ENCODE assay signal across 1 cellular context in genomic region chr16:12535535-12536411, GRCh38.
TF ChIP-seq lines count a peak whose summit lies in the region.

No MANE protein-coding gene starts in this region.

TF ChIP-seq in HepG2, 621 proteins besides CTCF, POLR2A, EP300 and RAD21 (continued from another document and continues in another):
- TF ChIP-seq ZBTB14 (CRISPR knock-in tag; IDR thresholded peaks at IDR 0.05) (no peak), ZNF468 (CRISPR knock-in tag; IDR thresholded peaks at IDR 0.05) (no peak), MED8 (CRISPR knock-in tag; IDR thresholded peaks at IDR 0.05; ENCODE audit: insufficient replicate concordance) (peak; percentile 23), ZNF235 (CRISPR knock-in tag; IDR thresholded peaks at IDR 0.05; ENCODE audit: borderline replicate concordance) (no peak), ZNF251 (CRISPR knock-in tag; IDR thresholded peaks at IDR 0.05) (no peak), ZNF160 (CRISPR knock-in tag; IDR thresholded peaks at IDR 0.05) (no peak), MXD3 (CRISPR knock-in tag; IDR thresholded peaks at IDR 0.05) (no peak), ZNF333 (CRISPR knock-in tag; IDR thresholded peaks at IDR 0.05; ENCODE audit: borderline replicate concordance) (no peak), ZNF44 (CRISPR knock-in tag; IDR thresholded peaks at IDR 0.05) (no peak), ZNF441 (CRISPR knock-in tag; IDR thresholded peaks at IDR 0.05; ENCODE audit: borderline replicate concordance) (peak; percentile 55; the same call in 1 of the 2 replicates), MTERF4 (CRISPR knock-in tag; IDR thresholded peaks at IDR 0.05) (no peak), KIAA2018 (CRISPR knock-in tag; IDR thresholded peaks at IDR 0.05; ENCODE audit: borderline replicate concordance) (no peak), HDAC1 (CRISPR knock-in tag; IDR thresholded peaks at IDR 0.05) (no peak), PLRG1 (conservative IDR thresholded peaks at IDR 0.05) (no peak), ZNF460 (CRISPR knock-in tag; IDR thresholded peaks at IDR 0.05; ENCODE audit: borderline replicate concordance) (no peak), REPIN1 (CRISPR knock-in tag; IDR thresholded peaks at IDR 0.05; ENCODE audit: borderline replicate concordance, low read depth) (no peak), ZNF607 (CRISPR knock-in tag; IDR thresholded peaks at IDR 0.05; ENCODE audit: borderline replicate concordance) (0 out of 2 replicates have a peak, but pooled peaks have one; percentile 29), ZNF430 (CRISPR knock-in tag; IDR thresholded peaks at IDR 0.05) (0 out of 2 replicates have a peak, but pooled peaks have one; percentile 65), ZNF768 (CRISPR knock-in tag; IDR thresholded peaks at IDR 0.05) (no peak), ZFP62 (CRISPR knock-in tag; IDR thresholded peaks at IDR 0.05) (no peak), ZNF766 (CRISPR knock-in tag; IDR thresholded peaks at IDR 0.05; ENCODE audit: borderline replicate concordance) (no peak), ZNF335 (CRISPR knock-in tag; IDR thresholded peaks at IDR 0.05) (no peak), HBP1 (CRISPR knock-in tag; IDR thresholded peaks at IDR 0.05; ENCODE audit: low read depth) (no peak), MIER2 (CRISPR knock-in tag; IDR thresholded peaks at IDR 0.05) (peak; percentile 98), HOMEZ (CRISPR knock-in tag; IDR thresholded peaks at IDR 0.05; ENCODE audit: low read depth) (no peak), ZNF644 (CRISPR knock-in tag; IDR thresholded peaks at IDR 0.05; ENCODE audit: low read depth) (peak; percentile 63), TRIM24 (CRISPR knock-in tag; IDR thresholded peaks at IDR 0.05) (no peak), ZNF615 (CRISPR knock-in tag; IDR thresholded peaks at IDR 0.05; ENCODE audit: borderline replicate concordance) (no peak), DBP (CRISPR knock-in tag; IDR thresholded peaks at IDR 0.05; ENCODE audit: not compliant biosample characterization) (no peak), MAF1 (CRISPR knock-in tag; IDR thresholded peaks at IDR 0.05; ENCODE audit: borderline replicate concordance) (no peak), ZSCAN20 (CRISPR knock-in tag; IDR thresholded peaks at IDR 0.05; ENCODE audit: borderline replicate concordance) (no peak), SMAD3 (CRISPR knock-in tag; IDR thresholded peaks at IDR 0.05) (0 out of 2 replicates have a peak, but pooled peaks have one; percentile 54), NRL (CRISPR knock-in tag; IDR thresholded peaks at IDR 0.05; ENCODE audit: borderline replicate concordance) (peak; percentile 34; the same call in 1 of the 2 replicates), PBX3 (CRISPR knock-in tag; IDR thresholded peaks at IDR 0.05; ENCODE audit: borderline replicate concordance) (no peak), ZEB1 (IDR thresholded peaks at IDR 0.05; ENCODE audit: insufficient replicate concordance, low read depth) (no peak), CREB1 (IDR thresholded peaks at IDR 0.05) (no peak), CREB1 (CRISPR knock-in tag; IDR thresholded peaks at IDR 0.05) (no peak), POLR2G (IDR thresholded peaks at IDR 0.05; ENCODE audit: low read depth, low read length) (no peak), ZBTB38 (CRISPR knock-in tag; IDR thresholded peaks at IDR 0.05) (peak; percentile 83), ZBTB42 (CRISPR knock-in tag; IDR thresholded peaks at IDR 0.05) (no peak), ZNF678 (CRISPR knock-in tag; IDR thresholded peaks at IDR 0.05) (no peak), ATF4 (CRISPR knock-in tag; IDR thresholded peaks at IDR 0.05) (no peak), GTF2F1 (IDR thresholded peaks at IDR 0.05; ENCODE audit: low read length) (no peak), MAX (IDR thresholded peaks at IDR 0.05) (no peak), ZNF891 (CRISPR knock-in tag; IDR thresholded peaks at IDR 0.05) (peak; percentile 70; the same call in 1 of the 2 replicates), HDAC2 (CRISPR knock-in tag; IDR thresholded peaks at IDR 0.05) (peak; percentile 43; the same call in 1 of the 2 replicates), ZNF317 (CRISPR knock-in tag; IDR thresholded peaks at IDR 0.05) (no peak), RFX3 (CRISPR knock-in tag; IDR thresholded peaks at IDR 0.05) (no peak)
